Comparison of ENCODE assay signal across 11 cellular contexts in the genomic region with DNA sequence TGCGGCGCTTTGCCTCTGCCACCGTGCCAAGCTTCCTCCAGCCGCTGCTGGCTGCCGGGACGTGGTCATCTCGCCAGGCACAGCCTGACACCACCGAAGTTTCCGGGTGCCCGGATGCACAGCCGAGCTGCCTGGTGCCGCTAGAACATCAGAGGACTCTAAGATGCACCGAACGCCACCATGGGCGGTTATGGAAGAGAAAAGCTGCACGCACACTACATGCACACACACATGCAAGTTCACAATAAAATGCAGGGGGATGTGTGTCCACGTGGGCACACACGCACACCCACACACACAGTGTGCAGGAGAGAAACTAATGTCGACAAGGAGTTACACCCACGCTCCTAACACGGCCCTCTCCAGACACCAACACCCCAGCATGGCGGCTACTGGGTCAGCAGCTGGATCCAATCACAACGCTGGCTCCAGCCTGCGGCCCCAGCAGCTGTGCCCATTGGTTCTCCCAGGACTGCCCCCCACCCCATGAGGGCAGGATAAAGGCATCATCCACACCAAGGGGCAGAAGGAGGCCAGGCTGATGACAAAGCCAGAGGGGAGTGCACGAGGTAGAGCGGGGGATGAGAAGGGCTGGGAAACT.
DNase-seq lines count a peak whose midpoint lies in the region; ATAC-seq lines count a peak whose summit lies in the region.
"Had no signal": no experiment of that assay in that cellular context is flagged by ENCODE, and none has a peak within 500 bp of the region (broad histone marks: within the 10 kb centered on the region; RNA-seq: fewer than 3 reads in every experiment).

No MANE protein-coding gene starts in this region.

- peaks cover 2% of the 10 kb centered on the region in 3 donors for H3K27me3 Mint-ChIP-seq in immature natural killer cell (ENCODE audit: low read depth in 3 of 3)

- peaks cover 95 to 98% of the 10 kb centered on the region in 2 donors for H3K4me1 Mint-ChIP-seq in immature natural killer cell

- peak overlapping the region; percentile 10 to 57 (median 43) for H3K27ac Mint-ChIP-seq in immature natural killer cell

- H3K36me3 Mint-ChIP-seq in immature natural killer cell = no peaks in the 10 kb centered on the region

- peak; percentile 52 for DNase-seq in stimulated activated CD4-positive, alpha-beta T cell treated with anti-CD3 and anti-CD28 coated beads, Interleukin-1b, Interleukin-23, amount 100 ng/mL, for 48 hours
- no peak for DNase-seq in stimulated activated CD4-positive, alpha-beta T cell treated with anti-CD3 and anti-CD28 coated beads, Interleukin-4, amount 100 ng/mL, for 1 hour
- DNase-seq in activated naive CD4-positive, alpha-beta T cell treated with Interleukin-2 at 50 U/mL for 16 hours = peak; percentile 52
- DNase-seq in immature natural killer cell = no peak
- DNase-seq in NCI-H2227 treated with DMSO at 0.1 percent for 48 hours (lab: John Stamatoyannopoulos, UW) = no peak
- DNase-seq: IMR-90, NCI-H2029 treated with DMSO at 0.1 percent for 48 hours, right lobe of liver had no signal

- no peaks in the 10 kb centered on the region for H3K9me3 Mint-ChIP-seq in immature natural killer cell

- H3K4me3 Mint-ChIP-seq in immature natural killer cell = peak overlapping the region in 3 of 5 donors; percentile 7 to 53 (median 29)

- no peak for ATAC-seq in HG03097 (IDR thresholded peaks at IDR 0.05; ENCODE audit: low FRiP score, unreplicated experiment)
- ATAC-seq in HG02763 (IDR thresholded peaks at IDR 0.05; ENCODE audit: unreplicated experiment) = no peak
- ATAC-seq in HG03039 (IDR thresholded peaks at IDR 0.05; ENCODE audit: unreplicated experiment) = no peak
- ATAC-seq: right lobe of liver had no signal

Comparison
In these comparisons a context has a peak if more than half of its experiments do, and no peak if none do; other contexts are left out.
1. DNase-seq: peak in stimulated activated CD4-positive, alpha-beta T cell treated with anti-CD3 and anti-CD28 coated beads, Interleukin-1b, Interleukin-23, amount 100 ng/mL, for 48 hours (single experiment) and activated naive CD4-positive, alpha-beta T cell treated with Interleukin-2 at 50 U/mL for 16 hours (single experiment); none in stimulated activated CD4-positive, alpha-beta T cell treated with anti-CD3 and anti-CD28 coated beads, Interleukin-4, amount 100 ng/mL, for 1 hour (single experiment), immature natural killer cell (0 of 3) and NCI-H2227 treated with DMSO at 0.1 percent for 48 hours (single experiment).